ENCODE assay signal across 17 cellular contexts in the genomic region with DNA sequence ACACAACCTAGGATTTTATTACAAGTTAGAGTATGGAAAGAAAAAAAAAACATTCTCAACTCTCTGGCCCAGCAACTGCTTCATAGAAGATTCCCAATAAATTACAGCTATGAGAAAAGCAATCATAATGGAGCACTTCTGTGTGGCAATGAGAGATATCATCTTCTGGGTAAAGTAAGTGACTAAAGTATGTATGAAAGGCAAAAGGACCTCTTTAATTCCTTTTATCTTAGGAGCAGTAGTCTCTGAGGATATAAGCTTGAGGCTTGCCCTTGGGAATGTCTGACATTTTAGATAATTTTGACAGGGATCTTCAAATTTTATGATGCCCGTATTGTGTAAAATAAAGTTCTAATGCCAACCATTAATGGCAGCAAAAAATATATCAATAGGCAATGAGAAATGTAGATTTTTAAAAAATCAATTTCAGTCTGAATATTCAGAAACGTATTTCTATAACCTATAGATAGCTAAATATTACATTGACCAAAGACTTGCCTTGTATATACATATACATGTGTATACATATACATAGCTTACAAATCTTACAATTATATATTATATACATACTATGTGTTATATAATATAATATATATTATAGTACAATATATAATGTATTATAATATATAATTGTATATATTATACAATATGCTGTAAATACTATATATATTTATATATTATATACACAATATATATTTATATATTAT.
"Had no signal": no experiment of that assay in that cellular context is flagged by ENCODE, and none has a peak within 500 bp of the region (broad histone marks: within the 10 kb centered on the region; RNA-seq: fewer than 3 reads in every experiment).

No MANE protein-coding gene starts in this region.

- H3K27ac Mint-ChIP-seq: activated CD4-positive, alpha-beta memory T cell treated with anti-CD3 and anti-CD28 coated beads, Interleukin-2, amount 10 ng/mL, durations not matched to agents 7 days and 5 days; effector memory CD8-positive, alpha-beta T cell; immature natural killer cell; natural killer cell treated with Interleukin-12 subunit alpha and Interleukin-12 subunit beta and Interleukin-15 and Interleukin-18, amount 100 ng/mL, for 72 hours; stimulated activated naive CD8-positive, alpha-beta T cell treated with anti-CD3 and anti-CD28 coated beads, Interleukin-15, Interleukin-2, amounts not matched to agents 100 ng/mL and 50 ng/mL, for 24 hours; type B pancreatic cell had no signal

- H3K9me3 Mint-ChIP-seq: activated CD4-positive, alpha-beta memory T cell treated with anti-CD3 and anti-CD28 coated beads, Interleukin-2, amount 10 ng/mL, durations not matched to agents 7 days and 5 days; effector memory CD8-positive, alpha-beta T cell; natural killer cell treated with Interleukin-12 subunit alpha and Interleukin-12 subunit beta and Interleukin-15 and Interleukin-18, amount 100 ng/mL, for 72 hours; stimulated activated naive CD8-positive, alpha-beta T cell treated with anti-CD3 and anti-CD28 coated beads, Interleukin-15, Interleukin-2, amounts not matched to agents 100 ng/mL and 50 ng/mL, for 24 hours; type B pancreatic cell had no signal

- H3K36me3 Mint-ChIP-seq: immature natural killer cell, type B pancreatic cell had no signal

- H3K27ac ChIP-seq: epithelial cell of prostate, right atrium auricular region, skin epidermis, VCaP had no signal

- H3K27me3 ChIP-seq: right atrium auricular region had no signal

- H3K4me3 Mint-ChIP-seq: activated CD4-positive, alpha-beta memory T cell treated with anti-CD3 and anti-CD28 coated beads, Interleukin-2, amount 10 ng/mL, durations not matched to agents 7 days and 5 days; effector memory CD8-positive, alpha-beta T cell; immature natural killer cell; natural killer cell treated with Interleukin-12 subunit alpha and Interleukin-12 subunit beta and Interleukin-15 and Interleukin-18, amount 100 ng/mL, for 72 hours; stimulated activated naive CD8-positive, alpha-beta T cell treated with anti-CD3 and anti-CD28 coated beads, Interleukin-15, Interleukin-2, amounts not matched to agents 100 ng/mL and 50 ng/mL, for 24 hours; type B pancreatic cell had no signal

- H3K36me3 ChIP-seq: right atrium auricular region had no signal

- H3K9me3 ChIP-seq: right atrium auricular region had no signal

- H3K4me1 Mint-ChIP-seq: activated CD4-positive, alpha-beta memory T cell treated with anti-CD3 and anti-CD28 coated beads, Interleukin-2, amount 10 ng/mL, durations not matched to agents 7 days and 5 days; immature natural killer cell had no signal

- H3K27me3 Mint-ChIP-seq: activated CD4-positive, alpha-beta memory T cell treated with anti-CD3 and anti-CD28 coated beads, Interleukin-2, amount 10 ng/mL, durations not matched to agents 7 days and 5 days; effector memory CD8-positive, alpha-beta T cell; natural killer cell treated with Interleukin-12 subunit alpha and Interleukin-12 subunit beta and Interleukin-15 and Interleukin-18, amount 100 ng/mL, for 72 hours; stimulated activated naive CD8-positive, alpha-beta T cell treated with anti-CD3 and anti-CD28 coated beads, Interleukin-15, Interleukin-2, amounts not matched to agents 100 ng/mL and 50 ng/mL, for 24 hours; type B pancreatic cell had no signal

- ATAC-seq: effector memory CD8-positive, alpha-beta T cell; natural killer cell treated with Interleukin-12 subunit alpha and Interleukin-12 subunit beta and Interleukin-15 and Interleukin-18, amount 100 ng/mL, for 72 hours had no signal

- H3K4me1 ChIP-seq: right atrium auricular region had no signal

- DNase-seq: activated CD4-positive, alpha-beta memory T cell treated with anti-CD3 and anti-CD28 coated beads, Interleukin-2, amount 10 ng/mL, durations not matched to agents 7 days and 5 days; activated CD4-positive, alpha-beta T cell treated with anti-CD3 and anti-CD28 coated beads for 1 hour; dermis blood vessel endothelial cell; effector memory CD8-positive, alpha-beta T cell; foreskin melanocyte; head of caudate nucleus; immature natural killer cell; mesendoderm; stimulated activated CD4-positive, alpha-beta T cell treated with anti-CD3 and anti-CD28 coated beads, Interleukin-4, amount 100 ng/mL, for 24 hours; stimulated activated CD8-positive, alpha-beta memory T cell treated with anti-CD3 and anti-CD28 coated beads, Interleukin-4, amount 100 ng/mL, for 48 hours had no signal

- H3K4me3 ChIP-seq: right atrium auricular region, skin epidermis had no signal
